Comparison of ENCODE assay signal across 21 cellular contexts in genomic region chr7:55178292-55178862, GRCh38.
DNase-seq lines count a peak whose midpoint lies in the region; ATAC-seq and TF ChIP-seq lines count a peak whose summit lies in the region.
"Had no signal": no experiment of that assay in that cellular context is flagged by ENCODE, and none has a peak within 500 bp of the region (broad histone marks: within the 10 kb centered on the region; RNA-seq: fewer than 3 reads in every experiment).

No MANE protein-coding gene starts in this region.

- H3K27me3 ChIP-seq in Panc1 (ENCODE audit: control insufficient read depth, insufficient read depth, low read length) (no peaks in the 10 kb centered on the region), brain microvascular endothelial cell (replicated peaks) (no peaks in the 10 kb centered on the region), thoracic aorta (replicated peaks; ENCODE audit: insufficient read depth) (no peaks in the 10 kb centered on the region)

- no peak for TF ChIP-seq CTCF in Panc1 (IDR thresholded peaks at IDR 0.05)
- TF ChIP-seq CTCF in brain microvascular endothelial cell (IDR thresholded peaks at IDR 0.05; ENCODE audit: low read depth, low read length, missing control alignments): no peak
- no peak for TF ChIP-seq CTCF in neural crest cell (conservative IDR thresholded peaks at IDR 0.05)
- no peak for TF ChIP-seq CTCF in thoracic aorta (IDR thresholded peaks at IDR 0.05)
- no peak for TF ChIP-seq CTCF in omental fat pad (IDR thresholded peaks at IDR 0.05)

- H3K9me3 ChIP-seq in Panc1 (ENCODE audit: control insufficient read depth, insufficient read depth, low read depth, low read length): no peaks in the 10 kb centered on the region
- no peaks in the 10 kb centered on the region for H3K9me3 ChIP-seq in thoracic aorta

- H3K4me3 Mint-ChIP-seq in neural crest cell: no peak overlapping the region
- H3K4me3 Mint-ChIP-seq: activated CD4-positive, alpha-beta memory T cell treated with anti-CD3 and anti-CD28 coated beads, Interleukin-2, amount 10 ng/mL, durations not matched to agents 7 days and 5 days; CD8-positive, alpha-beta T cell; dendritic cell treated with granulocyte-macrophage colony-stimulating factor and Interleukin-4, amounts not matched to agents 40 ng/mL and 50 ng/mL, for 4 days; memory B cell; naive B cell had no signal

- peaks cover 56% of the 10 kb centered on the region for H3K4me1 Mint-ChIP-seq in neural crest cell
- H3K4me1 Mint-ChIP-seq: activated CD4-positive, alpha-beta memory T cell treated with anti-CD3 and anti-CD28 coated beads, Interleukin-2, amount 10 ng/mL, durations not matched to agents 7 days and 5 days; memory B cell; naive B cell had no signal

- H3K27me3 Mint-ChIP-seq in neural crest cell (ENCODE audit: low read depth): no peaks in the 10 kb centered on the region
- H3K27me3 Mint-ChIP-seq: dendritic cell treated with granulocyte-macrophage colony-stimulating factor and Interleukin-4, amounts not matched to agents 40 ng/mL and 50 ng/mL, for 4 days had no signal

- CTCF ChIA-PET in Panc1 (lab: Charles Lee): no interaction called here

- intact Hi-C loops in Panc1 (cut with micrococcal nuclease; ENCODE audit: unreplicated experiment): no loop called here

- H3K27ac ChIP-seq in Panc1 (ENCODE audit: low read length) (no peak overlapping the region), brain microvascular endothelial cell (peak overlapping the region; percentile 63), thoracic aorta (peak overlapping the region; percentile 64 to 79)

- in situ Hi-C loops in Panc1 (cut with HindIII; ENCODE audit: low pct_unique_long_range_greater_than_20kb, low sequenced_read_pairs) (no loop called here), brain microvascular endothelial cell (cut with HindIII; ENCODE audit: low pct_ligation_motif_present, low sequenced_read_pairs) (no loop called here)

- ATAC-seq in Panc1 (no peak), thoracic aorta (ENCODE audit: insufficient number of reproducible peaks, low FRiP score, low read depth) (no peak), GM21515 (IDR thresholded peaks at IDR 0.05; ENCODE audit: unreplicated experiment) (no peak), omental fat pad (ENCODE audit: low FRiP score) (no peak)
- ATAC-seq: CD8-positive, alpha-beta T cell; SK-N-SH treated with all-trans-retinoic acid at 6 μM for 48 hours had no signal

- peaks cover 33% of the 10 kb centered on the region for H3K36me3 ChIP-seq in Panc1 (ENCODE audit: control insufficient read depth, insufficient read depth, low read length)
- H3K36me3 ChIP-seq in brain microvascular endothelial cell (replicated peaks): peaks cover 57% of the 10 kb centered on the region
- H3K36me3 ChIP-seq in thoracic aorta: peaks cover 37% of the 10 kb centered on the region

- TSS peak; percentile 5 for BruUV-seq in Panc1 (replicated peaks; lab: Mats Ljungman, UMichigan)

- no peaks in the 10 kb centered on the region for H3K9me3 Mint-ChIP-seq in neural crest cell
- H3K9me3 Mint-ChIP-seq: activated CD4-positive, alpha-beta memory T cell treated with anti-CD3 and anti-CD28 coated beads, Interleukin-2, amount 10 ng/mL, durations not matched to agents 7 days and 5 days; CD8-positive, alpha-beta T cell; dendritic cell treated with granulocyte-macrophage colony-stimulating factor and Interleukin-4, amounts not matched to agents 40 ng/mL and 50 ng/mL, for 4 days; memory B cell had no signal

- H3K4me3 ChIP-seq in Panc1 (ENCODE audit: low read depth in 2 of 2, low read length in 2 of 2) (no peak overlapping the region), brain microvascular endothelial cell (ENCODE audit: low read depth, low read length) (no peak overlapping the region), thoracic aorta (no peak overlapping the region)

- peak overlapping the region; percentile 51 for H3K27ac Mint-ChIP-seq in neural crest cell (ENCODE audit: unreplicated experiment)
- H3K27ac Mint-ChIP-seq: activated CD4-positive, alpha-beta memory T cell treated with anti-CD3 and anti-CD28 coated beads, Interleukin-2, amount 10 ng/mL, durations not matched to agents 7 days and 5 days; CD8-positive, alpha-beta T cell; dendritic cell treated with granulocyte-macrophage colony-stimulating factor and Interleukin-4, amounts not matched to agents 40 ng/mL and 50 ng/mL, for 4 days; memory B cell; naive B cell had no signal

- 0 out of 2 replicates have a peak, but pooled peaks cover 5% of the 10 kb centered on the region for H3K4me1 ChIP-seq in Panc1 (ENCODE audit: control insufficient read depth, insufficient read depth, low read length)
- H3K4me1 ChIP-seq in thoracic aorta (ENCODE audit: control insufficient read depth in 1 of 2, low read depth in 2 of 2): peaks cover 15 to 23% of the 10 kb centered on the region in 2 donors

- POLR2A ChIA-PET in Panc1 (lab: Charles Lee): no interaction called here

- no peaks in the 10 kb centered on the region for H3K36me3 Mint-ChIP-seq in neural crest cell (ENCODE audit: low read depth)
- H3K36me3 Mint-ChIP-seq: CD8-positive, alpha-beta T cell; memory B cell; naive B cell had no signal

- DNase-seq in Panc1 (ENCODE audit: low read depth, low spot score) (no peak), brain microvascular endothelial cell (no peak), neural crest cell (ENCODE audit: low read depth, low spot score) (no peak), thoracic aorta (ENCODE audit: low spot score) (no peak), omental fat pad (ENCODE audit: low spot score) (no peak), cortex of kidney (lab: John Stamatoyannopoulos, UW) (no peak), kidney tubule cell (ENCODE audit: low spot score) (no peak)
- DNase-seq: activated CD4-positive, alpha-beta memory T cell treated with anti-CD3 and anti-CD28 coated beads, Interleukin-2, amount 10 ng/mL, durations not matched to agents 7 days and 5 days; activated CD4-positive, CD25-positive, alpha-beta regulatory T cell; activated naive CD4-positive, alpha-beta T cell treated with anti-CD3 and anti-CD28 coated beads, Interleukin-2, amount 50 U/mL, for 16 hours; activated T-cell treated with anti-CD3 and anti-CD28 coated beads, Interleukin-2, amount 50 U/mL, for 1 hour; GDM1; naive B cell; NCI-H1105; NCI-H510A; stimulated activated CD8-positive, alpha-beta memory T cell treated with anti-CD3 and anti-CD28 coated beads, Interleukin-4, amount 100 ng/mL, for 48 hours had no signal
